Comparison of ENCODE assay signal across 1 cellular context in the genomic region with DNA sequence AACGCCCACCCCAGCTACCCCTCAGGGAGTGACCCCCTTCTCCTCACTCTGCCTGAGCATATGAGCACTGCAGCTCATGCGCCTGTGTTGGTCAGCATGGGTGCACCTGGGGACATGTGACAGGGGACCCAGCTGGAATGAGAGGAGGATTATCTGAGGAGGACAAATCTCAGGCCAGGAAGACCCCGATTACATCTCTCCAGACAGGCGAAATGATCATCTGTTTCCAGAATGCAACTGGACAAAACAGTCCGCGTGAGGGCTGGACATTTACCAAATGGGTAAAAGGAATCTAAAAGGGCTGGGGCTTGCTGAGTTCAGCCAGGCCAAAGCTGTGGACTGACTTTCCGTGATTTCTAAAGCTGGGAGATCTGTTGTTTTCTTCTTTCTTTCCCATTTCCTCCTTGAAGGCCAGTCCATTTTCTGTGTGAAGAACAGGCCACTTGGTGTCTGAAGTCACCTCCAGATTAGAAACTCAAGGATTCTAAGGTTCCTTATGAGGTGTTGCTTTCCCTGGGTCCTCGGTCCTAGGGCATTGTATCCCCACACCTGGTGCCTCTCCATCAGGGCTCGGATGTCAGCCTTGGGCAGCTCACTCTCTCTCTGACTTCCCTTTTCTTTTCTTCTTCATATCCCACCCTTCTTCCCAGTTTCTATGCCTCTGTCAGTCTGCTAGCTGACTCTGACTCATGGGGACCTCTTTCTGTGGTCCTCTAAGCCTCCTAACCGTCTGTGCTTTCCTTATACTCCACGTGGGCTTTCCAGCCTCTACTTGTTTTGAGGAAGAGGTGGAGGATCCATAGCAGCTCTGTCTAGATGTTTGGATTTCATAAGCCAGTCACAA.
TF ChIP-seq lines count a peak whose summit lies in the region.

No MANE protein-coding gene starts in this region.

TF ChIP-seq in IMR-90, 13 proteins besides CTCF, POLR2A, EP300 and RAD21:
- TF ChIP-seq, protein P1, sequence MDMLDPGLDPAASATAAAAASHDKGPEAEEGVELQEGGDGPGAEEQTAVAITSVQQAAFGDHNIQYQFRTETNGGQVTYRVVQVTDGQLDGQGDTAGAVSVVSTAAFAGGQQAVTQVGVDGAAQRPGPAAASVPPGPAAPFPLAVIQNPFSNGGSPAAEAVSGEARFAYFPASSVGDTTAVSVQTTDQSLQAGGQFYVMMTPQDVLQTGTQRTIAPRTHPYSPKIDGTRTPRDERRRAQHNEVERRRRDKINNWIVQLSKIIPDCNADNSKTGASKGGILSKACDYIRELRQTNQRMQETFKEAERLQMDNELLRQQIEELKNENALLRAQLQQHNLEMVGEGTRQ (IDR thresholded peaks at IDR 0.05; ENCODE audit: low read depth, low read length), result peak; percentile 26; the same call in 1 of the 2 replicates
- TF ChIP-seq BHLHE40 (IDR thresholded peaks at IDR 0.05; ENCODE audit: low read depth, low read length) (no peak), NFE2L2 (IDR thresholded peaks at IDR 0.05; ENCODE audit: low read depth, low read length) (no peak)
